ENCODE assay signal across 18 cellular contexts in the genomic region with DNA sequence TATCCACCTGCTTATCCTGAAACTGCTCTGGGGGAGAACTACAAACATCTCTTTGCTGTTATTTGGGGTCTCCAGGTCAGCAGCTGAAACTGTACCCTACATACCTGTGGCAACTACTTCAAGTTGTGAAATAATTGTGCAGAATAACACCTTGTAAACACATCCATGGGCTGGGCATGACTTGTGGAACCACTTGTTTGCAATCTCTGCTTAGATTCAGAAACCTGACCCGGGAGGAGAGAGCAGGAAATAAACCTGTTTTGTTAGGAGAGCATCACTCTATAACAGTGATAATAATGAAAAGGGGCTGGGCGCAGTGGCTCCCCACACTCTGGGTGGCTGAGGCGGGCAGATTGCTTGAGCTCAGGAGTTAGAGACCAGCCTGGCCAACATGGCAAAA.
DNase-seq lines count a peak whose midpoint lies in the region; ATAC-seq and TF ChIP-seq lines count a peak whose summit lies in the region.
"Had no signal": no experiment of that assay in that cellular context is flagged by ENCODE, and none has a peak within 500 bp of the region (broad histone marks: within the 10 kb centered on the region; RNA-seq: fewer than 3 reads in every experiment).

No MANE protein-coding gene starts in this region.

- H3K4ac ChIP-seq in mesenchymal stem cell (ENCODE audit: low read depth in 1 of 2, low read length in 2 of 2) = no peak overlapping the region

- ATAC-seq in GM18511 (IDR thresholded peaks at IDR 0.05; ENCODE audit: unreplicated experiment) = no peak
- ATAC-seq: T-cell had no signal

- H3K9ac ChIP-seq in mesenchymal stem cell (ENCODE audit: low read length) = no peak overlapping the region
- H3K9ac ChIP-seq in neural progenitor cell = no peak overlapping the region

- peak overlapping the region in 1 of 2 experiments; percentile 51 for H2BK12ac ChIP-seq in mesenchymal stem cell (ENCODE audit: low read length in 2 of 2)

- BruUV-seq in PC-9 (replicated peaks; lab: Mats Ljungman, UMichigan) = no TSS peak

- H4K91ac ChIP-seq in mesenchymal stem cell (ENCODE audit: low read length) = no peak overlapping the region

- no peak overlapping the region for H3K14ac ChIP-seq in mesenchymal stem cell (ENCODE audit: low read length in 2 of 2)

- H3K4me3 Mint-ChIP-seq in neural progenitor cell = no peak overlapping the region
- H3K4me3 Mint-ChIP-seq: CD14-positive monocyte, IgD-negative memory B cell, T-cell had no signal

- no peak overlapping the region for H3K27ac Mint-ChIP-seq in neural progenitor cell
- H3K27ac Mint-ChIP-seq: CD14-positive monocyte, IgD-negative memory B cell had no signal

- H3K23ac ChIP-seq in mesenchymal stem cell (ENCODE audit: low read length in 2 of 2) = no peak overlapping the region

- H3K9me3 Mint-ChIP-seq in neural progenitor cell = peaks cover 5% of the 10 kb centered on the region

- H4K20me1 ChIP-seq in PC-9 (ENCODE audit: insufficient read depth) = no peaks in the 10 kb centered on the region
- H4K20me1 ChIP-seq in neural progenitor cell (ENCODE audit: low read depth) = no peaks in the 10 kb centered on the region

- H2BK15ac ChIP-seq in mesenchymal stem cell (ENCODE audit: low read depth, poor library complexity, severe bottlenecking) = no peak overlapping the region

- H3F3A ChIP-seq in PC-9 (ENCODE audit: insufficient read depth, low read depth) (peaks cover 34% of the 10 kb centered on the region), neural progenitor cell (ENCODE audit: low read depth) (no peaks in the 10 kb centered on the region)

- H3K27me3 Mint-ChIP-seq in neural progenitor cell (ENCODE audit: insufficient read depth, low read depth) = peaks cover 3% of the 10 kb centered on the region

- no peaks in the 10 kb centered on the region for H3K27me3 ChIP-seq in PC-9 (ENCODE audit: insufficient read depth, low read depth)
- no peaks in the 10 kb centered on the region for H3K27me3 ChIP-seq in mesenchymal stem cell (ENCODE audit: control insufficient read depth in 1 of 2, insufficient read depth in 1 of 2, low read length in 2 of 2)
- no peaks in the 10 kb centered on the region for H3K27me3 ChIP-seq in neural progenitor cell

- POLR2A ChIA-PET in PC-9 (lab: Charles Lee; ENCODE audit: unreplicated experiment) = no interaction called here

- H3K4me1 Mint-ChIP-seq in neural progenitor cell = no peaks in the 10 kb centered on the region
- H3K4me1 Mint-ChIP-seq: CD14-positive monocyte, T-cell had no signal

- peak overlapping the region; percentile 0 for H2AK5ac ChIP-seq in mesenchymal stem cell (ENCODE audit: low read length, severe bottlenecking)

- no peak overlapping the region for H2AFZ ChIP-seq in PC-9
- no peak overlapping the region for H2AFZ ChIP-seq in mesenchymal stem cell (ENCODE audit: low read depth, low read length)
- no peak overlapping the region for H2AFZ ChIP-seq in neural progenitor cell (replicated peaks)

- H3K9me2 ChIP-seq in PC-9 (ENCODE audit: insufficient read depth) = no peaks in the 10 kb centered on the region

- H3K4me1 ChIP-seq in PC-9 (replicated peaks; ENCODE audit: insufficient read depth) (peaks cover 42% of the 10 kb centered on the region), mesenchymal stem cell (ENCODE audit: control insufficient read depth, insufficient read depth, low read depth, low read length) (peaks cover 21% of the 10 kb centered on the region), neural progenitor cell (no peaks in the 10 kb centered on the region)

- no peak overlapping the region for H2BK120ac ChIP-seq in mesenchymal stem cell (ENCODE audit: low read depth, low read length)

- peak; percentile 37 for DNase-seq in SIG-M5 treated with dmso at 0.1 percent for 504 hours (lab: John Stamatoyannopoulos, UW; ENCODE audit: unreplicated experiment)
- no peak for DNase-seq in SIG-M5 (lab: John Stamatoyannopoulos, UW)
- peak; percentile 19 to 94 for DNase-seq in PC-9
- no peak for DNase-seq in mesenchymal stem cell
- no peak for DNase-seq in SKM-1 (lab: John Stamatoyannopoulos, UW; ENCODE audit: unreplicated experiment)
- no peak for DNase-seq in neural progenitor cell (ENCODE audit: low spot score)
- DNase-seq: AML-193, COR-L47, DMS53, Kasumi-1, NCI-H1105 treated with DMSO at 0.1 percent for 48 hours, NCI-H187 treated with DMSO at 0.1 percent for 48 hours, NCI-H345, OCI-M1, T-cell had no signal

- CTCF ChIA-PET in PC-9 (lab: Charles Lee) = no interaction called here

- 92% methylated on average over 2 of the region's 3 CpGs for WGBS in mesenchymal stem cell

- intact Hi-C loops in PC-9 (cut with micrococcal nuclease; ENCODE audit: unreplicated experiment) = no loop called here

- no peak overlapping the region for H2BK5ac ChIP-seq in mesenchymal stem cell (ENCODE audit: low read depth, low read length, poor library complexity, severe bottlenecking)

- H3K36me3 ChIP-seq in PC-9 (ENCODE audit: low read depth) (no peaks in the 10 kb centered on the region), mesenchymal stem cell (ENCODE audit: control insufficient read depth in 1 of 2, insufficient read depth in 2 of 2, low read depth in 1 of 2, low read length in 2 of 2) (no peaks in the 10 kb centered on the region), neural progenitor cell (no peaks in the 10 kb centered on the region)

- H4K8ac ChIP-seq in mesenchymal stem cell (ENCODE audit: low read length) = no peak overlapping the region

- H3K79me1 ChIP-seq in mesenchymal stem cell (replicated peaks; ENCODE audit: low read length, poor library complexity, severe bottlenecking) = no peaks in the 10 kb centered on the region

- H3K4me2 ChIP-seq in PC-9 = peak overlapping the region; percentile 60
- H3K4me2 ChIP-seq in mesenchymal stem cell (ENCODE audit: low read length, poor library complexity, severe bottlenecking) = no peak overlapping the region
- H3K4me2 ChIP-seq in neural progenitor cell = no peak overlapping the region

- H3K4me3 ChIP-seq in PC-9 (no peak overlapping the region), mesenchymal stem cell (ENCODE audit: insufficient read depth in 1 of 2, low read depth in 1 of 2, low read length in 2 of 2) (no peak overlapping the region), neural progenitor cell (no peak overlapping the region)

- peak overlapping the region; percentile 70 for H3K27ac ChIP-seq in PC-9
- H3K27ac ChIP-seq in mesenchymal stem cell (ENCODE audit: low read length, poor library complexity, severe bottlenecking) = no peak overlapping the region
- H3K27ac ChIP-seq in neural progenitor cell = no peak overlapping the region

- H3K36me3 Mint-ChIP-seq in neural progenitor cell = no peaks in the 10 kb centered on the region
- H3K36me3 Mint-ChIP-seq: CD14-positive monocyte, IgD-negative memory B cell had no signal

- H3K18ac ChIP-seq in mesenchymal stem cell (ENCODE audit: low read depth in 1 of 2, low read length in 2 of 2) = no peak overlapping the region

- H3K9me3 ChIP-seq in PC-9 (ENCODE audit: insufficient read depth, low read depth) = peaks cover 6% of the 10 kb centered on the region; the same call in 1 of the 2 replicates
- H3K9me3 ChIP-seq in mesenchymal stem cell (ENCODE audit: control insufficient read depth, low read length) = peaks cover 15% of the 10 kb centered on the region
- no peaks in the 10 kb centered on the region for H3K9me3 ChIP-seq in neural progenitor cell (ENCODE audit: low read depth)

- TF ChIP-seq CTCF in PC-9 (conservative IDR thresholded peaks at IDR 0.05) (no peak), neural progenitor cell (IDR thresholded peaks at IDR 0.05) (no peak)

- no peaks in the 10 kb centered on the region for H3K79me2 ChIP-seq in PC-9 (ENCODE audit: low read depth)
- H3K79me2 ChIP-seq in neural progenitor cell (ENCODE audit: low read depth) = no peaks in the 10 kb centered on the region

Comparison
In these comparisons a context has a peak if more than half of its experiments do, and no peak if none do; other contexts are left out.
1. DNase-seq: peak in SIG-M5 treated with dmso at 0.1 percent for 504 hours (single experiment) and PC-9 (2 of 2); none in SIG-M5 (single experiment), mesenchymal stem cell (single experiment), SKM-1 (single experiment) and neural progenitor cell (single experiment).